ENCODE assay signal across 1 cellular context in genomic region chr19:19061491-19061890, GRCh38.
TF ChIP-seq lines count a peak whose summit lies in the region.

No MANE protein-coding gene starts in this region.

TF ChIP-seq in HepG2, 621 proteins besides CTCF, POLR2A, EP300 and RAD21:
- TF ChIP-seq ZBTB33 (CRISPR knock-in tag; IDR thresholded peaks at IDR 0.05), result peak; percentile 41; the same call in 1 of the 2 replicates
- TF ChIP-seq HNRNPL (IDR thresholded peaks at IDR 0.05; ENCODE audit: low read depth, low read length), result 0 out of 2 replicates have a peak, but pooled peaks have one; percentile 36
- TF ChIP-seq RBFOX2 (IDR thresholded peaks at IDR 0.05; ENCODE audit: low read depth, low read length), result no peak
- peak; percentile 47 for TF ChIP-seq AGO2 (optimal IDR thresholded peaks at IDR 0.05; ENCODE audit: low read depth, low read length)
- TF ChIP-seq PPARG (CRISPR knock-in tag; conservative IDR thresholded peaks at IDR 0.05), result peak; percentile 73
